Comparison of ENCODE assay signal across 8 cellular contexts in the genomic region with DNA sequence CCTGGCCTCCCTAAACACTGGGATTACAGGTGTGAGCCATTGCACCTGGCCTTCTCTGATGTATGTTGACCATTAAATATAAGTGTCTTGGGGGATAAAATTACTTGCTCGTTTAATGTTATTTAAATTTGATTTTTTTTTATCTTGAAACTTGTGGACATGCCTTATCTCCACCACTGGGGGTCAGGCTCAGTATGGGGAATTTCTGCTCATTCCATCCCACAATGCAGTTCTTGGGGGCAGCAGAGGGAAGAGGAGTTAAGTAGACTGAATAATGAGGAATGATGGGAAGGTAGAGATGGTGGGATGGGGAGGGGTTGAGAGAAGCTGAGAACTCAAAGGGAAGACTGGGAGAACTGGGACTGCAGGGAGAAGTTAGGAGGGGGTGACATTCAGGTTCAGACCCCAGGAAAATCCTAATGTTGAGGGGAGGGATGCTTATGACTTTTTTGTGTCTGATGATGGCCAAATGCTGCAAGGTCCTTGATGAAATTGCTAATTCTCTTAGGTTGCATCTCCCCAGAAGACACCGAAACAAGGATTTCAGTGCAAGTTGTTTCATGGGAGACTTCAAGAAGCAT.
DNase-seq lines count a peak whose midpoint lies in the region; ATAC-seq and TF ChIP-seq lines count a peak whose summit lies in the region.

No MANE protein-coding gene starts in this region.

- 54 to 60% (median 55%) methylated on average over 2 of the region's 2 CpGs for WGBS in ovary, 3 donors

- no peak overlapping the region for H3K27ac ChIP-seq in ovary

- no peaks in the 10 kb centered on the region for H3K27me3 ChIP-seq in ovary

- no peaks in the 10 kb centered on the region for H3K36me3 ChIP-seq in ovary

- no peaks in the 10 kb centered on the region for H3K4me1 ChIP-seq in ovary (ENCODE audit: insufficient read depth)

- no peak overlapping the region for H3K27ac Mint-ChIP-seq in neural crest cell (ENCODE audit: unreplicated experiment)
- no peak overlapping the region for H3K27ac Mint-ChIP-seq in stimulated activated effector memory CD8-positive, alpha-beta T cell treated with anti-CD3 and anti-CD28 coated beads, Interleukin-12 subunit alpha, Interleukin-12 subunit beta, amount 100 ng/mL, for 72 hours

- H3K4me3 ChIP-seq in ovary = no peak overlapping the region

- no peak for TF ChIP-seq POLR2A in ovary (IDR thresholded peaks at IDR 0.05)

- H3K9me3 Mint-ChIP-seq in neural crest cell = peaks cover 7% of the 10 kb centered on the region
- peaks cover 8% of the 10 kb centered on the region for H3K9me3 Mint-ChIP-seq in stimulated activated effector memory CD8-positive, alpha-beta T cell treated with anti-CD3 and anti-CD28 coated beads, Interleukin-12 subunit alpha, Interleukin-12 subunit beta, amount 100 ng/mL, for 72 hours

- TF ChIP-seq EP300 in ovary (IDR thresholded peaks at IDR 0.05) = no peak

- H3K27me3 Mint-ChIP-seq in neural crest cell (ENCODE audit: low read depth) = peaks cover 16% of the 10 kb centered on the region

- H3K36me3 Mint-ChIP-seq in neural crest cell (ENCODE audit: low read depth) = no peaks in the 10 kb centered on the region
- H3K36me3 Mint-ChIP-seq in stimulated activated effector memory CD8-positive, alpha-beta T cell treated with anti-CD3 and anti-CD28 coated beads, Interleukin-12 subunit alpha, Interleukin-12 subunit beta, amount 100 ng/mL, for 72 hours = no peaks in the 10 kb centered on the region

- ATAC-seq in stimulated activated effector memory CD8-positive, alpha-beta T cell treated with anti-CD3 and anti-CD28 coated beads, Interleukin-12 subunit alpha, Interleukin-12 subunit beta, amount 100 ng/mL, for 72 hours = no peak

- H3K9me3 ChIP-seq in ovary = no peaks in the 10 kb centered on the region

- H3K4me3 Mint-ChIP-seq in neural crest cell = no peak overlapping the region
- H3K4me3 Mint-ChIP-seq in stimulated activated effector memory CD8-positive, alpha-beta T cell treated with anti-CD3 and anti-CD28 coated beads, Interleukin-12 subunit alpha, Interleukin-12 subunit beta, amount 100 ng/mL, for 72 hours = no peak overlapping the region

- no peaks in the 10 kb centered on the region for H3K4me1 Mint-ChIP-seq in neural crest cell
- H3K4me1 Mint-ChIP-seq in stimulated activated effector memory CD8-positive, alpha-beta T cell treated with anti-CD3 and anti-CD28 coated beads, Interleukin-12 subunit alpha, Interleukin-12 subunit beta, amount 100 ng/mL, for 72 hours = no peaks in the 10 kb centered on the region

- peak; percentile 9 to 34 for DNase-seq in NCI-H2081 (lab: John Stamatoyannopoulos, UW)
- DNase-seq in NCI-H2081 treated with DMSO at 0.1 percent for 48 hours (lab: John Stamatoyannopoulos, UW) = no peak
- peak; percentile 22 for DNase-seq in NCI-H524 treated with DMSO at 0.1 percent for 48 hours (lab: John Stamatoyannopoulos, UW)
- DNase-seq in dermis blood vessel endothelial cell = peak; percentile 86
- peak; percentile 19 for DNase-seq in neural crest cell (ENCODE audit: low read depth, low spot score)
- no peak for DNase-seq in stimulated activated effector memory CD8-positive, alpha-beta T cell treated with anti-CD3 and anti-CD28 coated beads, Interleukin-12 subunit alpha, Interleukin-12 subunit beta, amount 100 ng/mL, for 72 hours (ENCODE audit: low spot score in 2 of 2)
- no peak for DNase-seq in ovary
- DNase-seq in epidermal melanocyte (ENCODE audit: insufficient read length, low spot score) = no peak

- TF ChIP-seq CTCF in neural crest cell (conservative IDR thresholded peaks at IDR 0.05) (peak; percentile 72), ovary (IDR thresholded peaks at IDR 0.05) (peak in 1 of 3 donors; percentile 37)

- intact Hi-C loops in ovary (cut with DNase I) = loop anchor here in 2 of 4 donors (10.0 kb wide), 1 partner anchor 650 kb away; no protein-coding TSS in a partner anchor

Comparison
In these comparisons a context has a peak if more than half of its experiments do, and no peak if none do; other contexts are left out.
1. DNase-seq: peak in NCI-H2081 (2 of 2), NCI-H524 treated with DMSO at 0.1 percent for 48 hours (single experiment), dermis blood vessel endothelial cell (single experiment) and neural crest cell (single experiment); none in NCI-H2081 treated with DMSO at 0.1 percent for 48 hours (single experiment), stimulated activated effector memory CD8-positive, alpha-beta T cell treated with anti-CD3 and anti-CD28 coated beads, Interleukin-12 subunit alpha, Interleukin-12 subunit beta, amount 100 ng/mL, for 72 hours (0 of 2), ovary (0 of 5) and epidermal melanocyte (single experiment).